In the genomic region with DNA sequence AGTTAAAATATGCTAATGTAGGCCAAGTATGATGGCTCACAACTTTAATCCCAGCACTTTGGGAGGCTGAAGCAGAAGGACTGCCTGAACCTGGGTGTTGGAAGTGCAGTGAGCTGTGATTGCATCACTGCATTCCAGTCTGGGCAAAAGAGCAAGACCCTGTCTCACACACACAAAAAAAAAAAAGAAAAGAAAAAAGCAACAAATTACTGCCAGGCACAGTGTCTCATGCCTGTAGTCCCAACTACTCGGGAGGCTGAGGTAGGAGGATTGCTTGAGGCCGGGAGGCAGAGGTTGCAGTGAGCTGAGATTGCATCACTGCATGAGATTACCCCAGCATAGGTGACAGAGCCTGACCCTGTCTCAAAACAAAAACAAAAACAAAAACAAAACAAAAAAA, we compare ENCODE assay signal across 1 cellular context.
TF ChIP-seq lines count a peak whose summit lies in the region.

No MANE protein-coding gene starts in this region.

TF ChIP-seq in HepG2, 621 proteins besides CTCF, POLR2A, EP300 and RAD21 (continued from another document):
- TF ChIP-seq, protein P1, sequence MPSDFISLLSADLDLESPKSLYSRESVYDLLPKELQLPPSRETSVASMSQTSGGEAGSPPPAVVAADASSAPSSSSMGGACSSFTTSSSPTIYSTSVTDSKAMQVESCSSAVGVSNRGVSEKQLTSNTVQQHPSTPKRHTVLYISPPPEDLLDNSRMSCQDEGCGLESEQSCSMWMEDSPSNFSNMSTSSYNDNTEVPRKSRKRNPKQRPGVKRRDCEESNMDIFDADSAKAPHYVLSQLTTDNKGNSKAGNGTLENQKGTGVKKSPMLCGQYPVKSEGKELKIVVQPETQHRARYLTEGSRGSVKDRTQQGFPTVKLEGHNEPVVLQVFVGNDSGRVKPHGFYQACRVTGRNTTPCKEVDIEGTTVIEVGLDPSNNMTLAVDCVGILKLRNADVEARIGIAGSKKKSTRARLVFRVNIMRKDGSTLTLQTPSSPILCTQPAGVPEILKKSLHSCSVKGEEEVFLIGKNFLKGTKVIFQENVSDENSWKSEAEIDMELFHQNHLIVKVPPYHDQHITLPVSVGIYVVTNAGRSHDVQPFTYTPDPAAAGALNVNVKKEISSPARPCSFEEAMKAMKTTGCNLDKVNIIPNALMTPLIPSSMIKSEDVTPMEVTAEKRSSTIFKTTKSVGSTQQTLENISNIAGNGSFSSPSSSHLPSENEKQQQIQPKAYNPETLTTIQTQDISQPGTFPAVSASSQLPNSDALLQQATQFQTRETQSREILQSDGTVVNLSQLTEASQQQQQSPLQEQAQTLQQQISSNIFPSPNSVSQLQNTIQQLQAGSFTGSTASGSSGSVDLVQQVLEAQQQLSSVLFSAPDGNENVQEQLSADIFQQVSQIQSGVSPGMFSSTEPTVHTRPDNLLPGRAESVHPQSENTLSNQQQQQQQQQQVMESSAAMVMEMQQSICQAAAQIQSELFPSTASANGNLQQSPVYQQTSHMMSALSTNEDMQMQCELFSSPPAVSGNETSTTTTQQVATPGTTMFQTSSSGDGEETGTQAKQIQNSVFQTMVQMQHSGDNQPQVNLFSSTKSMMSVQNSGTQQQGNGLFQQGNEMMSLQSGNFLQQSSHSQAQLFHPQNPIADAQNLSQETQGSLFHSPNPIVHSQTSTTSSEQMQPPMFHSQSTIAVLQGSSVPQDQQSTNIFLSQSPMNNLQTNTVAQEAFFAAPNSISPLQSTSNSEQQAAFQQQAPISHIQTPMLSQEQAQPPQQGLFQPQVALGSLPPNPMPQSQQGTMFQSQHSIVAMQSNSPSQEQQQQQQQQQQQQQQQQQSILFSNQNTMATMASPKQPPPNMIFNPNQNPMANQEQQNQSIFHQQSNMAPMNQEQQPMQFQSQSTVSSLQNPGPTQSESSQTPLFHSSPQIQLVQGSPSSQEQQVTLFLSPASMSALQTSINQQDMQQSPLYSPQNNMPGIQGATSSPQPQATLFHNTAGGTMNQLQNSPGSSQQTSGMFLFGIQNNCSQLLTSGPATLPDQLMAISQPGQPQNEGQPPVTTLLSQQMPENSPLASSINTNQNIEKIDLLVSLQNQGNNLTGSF (CRISPR knock-in tag; IDR thresholded peaks at IDR 0.05) = no peak
- TF ChIP-seq, protein P2, sequence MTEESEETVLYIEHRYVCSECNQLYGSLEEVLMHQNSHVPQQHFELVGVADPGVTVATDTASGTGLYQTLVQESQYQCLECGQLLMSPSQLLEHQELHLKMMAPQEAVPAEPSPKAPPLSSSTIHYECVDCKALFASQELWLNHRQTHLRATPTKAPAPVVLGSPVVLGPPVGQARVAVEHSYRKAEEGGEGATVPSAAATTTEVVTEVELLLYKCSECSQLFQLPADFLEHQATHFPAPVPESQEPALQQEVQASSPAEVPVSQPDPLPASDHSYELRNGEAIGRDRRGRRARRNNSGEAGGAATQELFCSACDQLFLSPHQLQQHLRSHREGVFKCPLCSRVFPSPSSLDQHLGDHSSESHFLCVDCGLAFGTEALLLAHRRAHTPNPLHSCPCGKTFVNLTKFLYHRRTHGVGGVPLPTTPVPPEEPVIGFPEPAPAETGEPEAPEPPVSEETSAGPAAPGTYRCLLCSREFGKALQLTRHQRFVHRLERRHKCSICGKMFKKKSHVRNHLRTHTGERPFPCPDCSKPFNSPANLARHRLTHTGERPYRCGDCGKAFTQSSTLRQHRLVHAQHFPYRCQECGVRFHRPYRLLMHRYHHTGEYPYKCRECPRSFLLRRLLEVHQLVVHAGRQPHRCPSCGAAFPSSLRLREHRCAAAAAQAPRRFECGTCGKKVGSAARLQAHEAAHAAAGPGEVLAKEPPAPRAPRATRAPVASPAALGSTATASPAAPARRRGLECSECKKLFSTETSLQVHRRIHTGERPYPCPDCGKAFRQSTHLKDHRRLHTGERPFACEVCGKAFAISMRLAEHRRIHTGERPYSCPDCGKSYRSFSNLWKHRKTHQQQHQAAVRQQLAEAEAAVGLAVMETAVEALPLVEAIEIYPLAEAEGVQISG (CRISPR knock-in tag; IDR thresholded peaks at IDR 0.05) = no peak
